In the genomic region with DNA sequence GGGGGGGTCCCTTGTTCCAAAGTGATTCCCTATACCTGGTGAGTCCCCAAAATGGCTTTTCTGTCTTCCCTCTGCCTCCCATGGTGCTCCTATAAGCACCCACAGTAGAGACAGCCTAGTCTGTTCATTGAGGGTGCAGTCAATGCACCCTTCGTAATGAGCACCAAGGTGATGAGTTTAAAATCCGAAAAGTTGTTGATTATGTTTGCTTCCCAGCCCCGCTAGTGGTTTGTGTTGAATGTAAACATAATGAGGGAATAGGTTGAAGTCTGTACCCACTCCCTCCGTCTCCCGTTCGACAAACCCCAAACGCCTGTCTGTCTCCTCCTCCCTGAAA, we compare ENCODE assay signal across 10 cellular contexts. TPM values are rescaled to one million over a fixed set of nuclear protein-coding genes. Genes with fewer than 3 reads are reported as not detected.
DNase-seq lines count a peak whose midpoint lies in the region; ATAC-seq, FAIRE-seq and TF ChIP-seq lines count a peak whose summit lies in the region.
"Had no signal": no experiment of that assay in that cellular context is flagged by ENCODE, and none has a peak within 500 bp of the region (broad histone marks: within the 10 kb centered on the region; RNA-seq: fewer than 3 reads in every experiment).

No MANE protein-coding gene starts in this region.

- FAIRE-seq in GM19239 (lab: Jason Lieb, UNC): no peak

- in situ Hi-C loops in astrocyte of the spinal cord (cut with HindIII; ENCODE audit: low sequenced_read_pairs) (no loop called here), HAP-1 (cut with MboI; ENCODE audit: low sequenced_read_pairs) (no loop called here)

- peak overlapping the region; percentile 95 to 98 for H3K9ac ChIP-seq in stomach smooth muscle (ENCODE audit: low read length in 2 of 2)

- H3K27me3 ChIP-seq in kidney epithelial cell (ENCODE audit: control insufficient read depth, insufficient read depth, low read length) (no peaks in the 10 kb centered on the region), stomach smooth muscle (ENCODE audit: control insufficient read depth in 1 of 2, insufficient read depth in 2 of 2, low read length in 2 of 2) (no peaks in the 10 kb centered on the region), HAP-1 (ENCODE audit: low read depth) (no peaks in the 10 kb centered on the region)

- peak; percentile 33 for DNase-seq in HK-2 (ENCODE audit: unreplicated experiment)
- no peak for DNase-seq in astrocyte of the spinal cord (ENCODE audit: low read depth, low spot score)
- DNase-seq in kidney epithelial cell (ENCODE audit: low read depth): no peak
- no peak for DNase-seq in HAP-1 (ENCODE audit: low spot score in 2 of 2)
- no peak for DNase-seq in GM20000 (ENCODE audit: low spot score)
- DNase-seq in GM19239 (ENCODE audit: insufficient read length, low spot score): no peak
- DNase-seq: mesendoderm; stimulated activated CD8-positive, alpha-beta memory T cell treated with anti-CD3 and anti-CD28 coated beads, Interleukin-4, amount 100 ng/mL, for 48 hours had no signal

- peak overlapping the region; percentile 100 for H3K27ac ChIP-seq in stomach smooth muscle (ENCODE audit: low read length)

- H3K4me3 ChIP-seq in astrocyte of the spinal cord (ENCODE audit: low read depth, low read length) (peak overlapping the region; percentile 99), kidney epithelial cell (ENCODE audit: low read depth, low read length) (peak overlapping the region; percentile 96), stomach smooth muscle (ENCODE audit: low read length in 2 of 2) (peak overlapping the region; percentile 95 to 98), HAP-1 (no peak overlapping the region)

- TF ChIP-seq CTCF in astrocyte of the spinal cord (IDR thresholded peaks at IDR 0.05; ENCODE audit: low read depth, low read length): no peak
- TF ChIP-seq CTCF in kidney epithelial cell (IDR thresholded peaks at IDR 0.05; ENCODE audit: insufficient read depth, low read length, poor library complexity, severe bottlenecking): no peak
- no peak for TF ChIP-seq CTCF in GM20000 (IDR thresholded peaks at IDR 0.05; ENCODE audit: extremely low read depth, missing control alignments)

- H3K36me3 ChIP-seq in kidney epithelial cell (ENCODE audit: control insufficient read depth, insufficient read depth, low read length): no peaks in the 10 kb centered on the region
- H3K36me3 ChIP-seq in stomach smooth muscle (ENCODE audit: control insufficient read depth in 2 of 2, insufficient read depth in 2 of 2, low read length in 2 of 2): peaks cover 0 to 12% of the 10 kb centered on the region in 2 donors
- no peaks in the 10 kb centered on the region for H3K36me3 ChIP-seq in HAP-1 (replicated peaks)

- no peaks in the 10 kb centered on the region for H3K9me3 ChIP-seq in stomach smooth muscle (ENCODE audit: control insufficient read depth in 2 of 2, low read length in 2 of 2)
- H3K9me3 ChIP-seq in HAP-1: no peaks in the 10 kb centered on the region

- no peak for ATAC-seq in GM21723 (IDR thresholded peaks at IDR 0.05; ENCODE audit: unreplicated experiment)

- peaks cover 53% of the 10 kb centered on the region for H3K4me1 ChIP-seq in stomach smooth muscle (ENCODE audit: control insufficient read depth, insufficient read depth, low read length)
- H3K4me1 ChIP-seq in HAP-1: peaks cover 9% of the 10 kb centered on the region

RNA-seq across cellular contexts. Expression of gene FOSL2, which starts 2.3 kb away (rescaled TPM):
- total RNA-seq in kidney epithelial cell: 85.5 and 91.3 TPM in 2 replicates
